ENCODE assay signal across 24 cellular contexts in genomic region chr6:109922851-109923250, GRCh38. TPM values are rescaled to one million over a fixed set of nuclear protein-coding genes. Genes with fewer than 3 reads are reported as not detected.
DNase-seq lines count a peak whose midpoint lies in the region; ATAC-seq and TF ChIP-seq lines count a peak whose summit lies in the region.
"Had no signal": no experiment of that assay in that cellular context is flagged by ENCODE, and none has a peak within 500 bp of the region (broad histone marks: within the 10 kb centered on the region; RNA-seq: fewer than 3 reads in every experiment).

No MANE protein-coding gene starts in this region.

- no peaks in the 10 kb centered on the region for H3K36me3 ChIP-seq in KMS-11 (ENCODE audit: insufficient read depth)
- H3K36me3 ChIP-seq in MG63, result no peaks in the 10 kb centered on the region
- H3K36me3 ChIP-seq: BLaER1 had no signal

- H3K9ac ChIP-seq in KMS-11, result no peak overlapping the region
- H3K9ac ChIP-seq: BLaER1 had no signal

- H3K4me1 ChIP-seq in KMS-11 (ENCODE audit: low read depth, poor library complexity, severe bottlenecking), result peaks cover 12% of the 10 kb centered on the region
- H3K4me1 ChIP-seq: BLaER1 had no signal

- peak overlapping the region; percentile 26; the same call in 1 of the 2 replicates for H2AFZ ChIP-seq in KMS-11 (ENCODE audit: low read depth)
- H2AFZ ChIP-seq: PC-9 had no signal

- H3K27ac ChIP-seq in KMS-11, result no peak overlapping the region
- H3K27ac ChIP-seq: BLaER1, PC-9 had no signal

- H3K4me2 ChIP-seq in KMS-11, result peak overlapping the region; percentile 25
- H3K4me2 ChIP-seq: BLaER1, PC-9 had no signal

- no peaks in the 10 kb centered on the region for H3K79me2 ChIP-seq in KMS-11 (ENCODE audit: insufficient read depth, low read depth)

- peak; percentile 7 for DNase-seq in RPMI7951 (ENCODE audit: low read depth)
- DNase-seq in fibroblast of peridontal ligament (ENCODE audit: extremely low read depth), result peak; percentile 36
- DNase-seq in activated CD4-positive, alpha-beta T cell treated with anti-CD3 and anti-CD28 coated beads, Interleukin-2, amount 50 U/mL, for 4 hours, result no peak
- DNase-seq in NCI-H187 (lab: John Stamatoyannopoulos, UW), result no peak
- DNase-seq in MG63, result no peak
- DNase-seq: CD4-positive, CD25-positive, alpha-beta regulatory T cell; DMS53; GOT3; HCEC 1CT; NCI-H2029 treated with DMSO at 0.1 percent for 48 hours; PC-9; Right ventricle myocardium superior; RPMI8226 had no signal

- no peaks in the 10 kb centered on the region for H4K20me1 ChIP-seq in KMS-11 (ENCODE audit: insufficient read depth)
- H4K20me1 ChIP-seq: BLaER1 had no signal

- no peaks in the 10 kb centered on the region for H3K9me3 ChIP-seq in MG63
- H3K9me3 ChIP-seq: BLaER1 had no signal

- H3K27me3 ChIP-seq in KMS-11 (ENCODE audit: insufficient read depth, low read depth) (no peaks in the 10 kb centered on the region), MG63 (no peaks in the 10 kb centered on the region)
- H3K27me3 ChIP-seq: BLaER1 had no signal

- ATAC-seq in GM18868 (IDR thresholded peaks at IDR 0.05; ENCODE audit: unreplicated experiment), result peak; percentile 43
- no peak for ATAC-seq in GM18858 (IDR thresholded peaks at IDR 0.05; ENCODE audit: unreplicated experiment)
- ATAC-seq: HepG2 had no signal

- H3K4me3 ChIP-seq in KMS-11 (IDR thresholded peaks at IDR 0.05; ENCODE audit: insufficient read depth, low read depth, low read length) (no peak overlapping the region), MG63 (no peak overlapping the region)
- H3K4me3 ChIP-seq: BLaER1, PC-9 had no signal

- TF ChIP-seq CTCF in KMS-11 (conservative IDR thresholded peaks at IDR 0.05; ENCODE audit: low read depth, low read length), result no peak

RNA-seq across cellular contexts. Expression of gene GPR6, which starts 55.3 kb away (rescaled TPM):
- total RNA-seq in RPMI7951 (2014; rRNA removed; shearing (Covaris generic)), result not detected in 2 replicates
- total RNA-seq in MG63 (2014; rRNA removed; shearing (Covaris generic); ENCODE audit: low replicate concordance), result not detected in 2 replicates
- total RNA-seq: CD4-positive, CD25-positive, alpha-beta regulatory T cell; Daoy; HepG2; HT1080; LHCN-M2; MCF 10A; NCI-H460; PC-9; Right ventricle myocardium superior; T-helper 1 cell treated with Interleukin-12 subunit alpha and Interleukin-12 subunit beta and Interleukin-4 antibody, amounts not matched to agents 30 ng/mL and 1 ng/mL, for 36 hours had no signal

Comparison
In these comparisons a context has a peak if more than half of its experiments do, and no peak if none do; other contexts are left out.
1. DNase-seq: peak in RPMI7951 (single experiment) and fibroblast of peridontal ligament (single experiment); none in activated CD4-positive, alpha-beta T cell treated with anti-CD3 and anti-CD28 coated beads, Interleukin-2, amount 50 U/mL, for 4 hours (0 of 2), NCI-H187 (0 of 2) and MG63 (single experiment).